ENCODE assay signal across 11 cellular contexts in genomic region chr19:16654621-16655020, GRCh38. TPM values are rescaled to one million over a fixed set of nuclear protein-coding genes. Genes with fewer than 3 reads are reported as not detected.
A peak's percentile ranks its signal among the peaks of the same experiment; 100 is the strongest.
DNase-seq lines count a peak whose midpoint lies in the region; ATAC-seq and TF ChIP-seq lines count a peak whose summit lies in the region.
"Had no signal": no experiment of that assay in that cellular context is flagged by ENCODE, and none has a peak within 500 bp of the region (broad histone marks: within the 10 kb centered on the region; RNA-seq: fewer than 3 reads in every experiment).

No MANE protein-coding gene starts in this region.

- DNase-seq in A673 (ENCODE audit: low spot score) (peak; percentile 58), DMS 273 (lab: John Stamatoyannopoulos, UW; ENCODE audit: unreplicated experiment) (peak; percentile 84), esophagus squamous epithelium (lab: John Stamatoyannopoulos, UW) (no peak), OCI-M2 (lab: John Stamatoyannopoulos, UW; ENCODE audit: unreplicated experiment) (no peak), OCI-M1 (lab: John Stamatoyannopoulos, UW) (no peak)
- DNase-seq: CD4-positive, alpha-beta memory T cell; NCI-H1436; NCI-H2081 treated with DMSO at 0.1 percent for 48 hours; Peyer's patch had no signal

- H3K27ac ChIP-seq in A673 (ENCODE audit: low read depth, low read length, poor library complexity, severe bottlenecking) (no peak overlapping the region), VCaP (peak overlapping the region; percentile 94), esophagus squamous epithelium (peak overlapping the region in 3 of 4 donors; percentile 4 to 43 (median 40))
- H3K27ac ChIP-seq: Peyer's patch had no signal

- peaks cover 68% of the 10 kb centered on the region for H3K36me3 ChIP-seq in A673 (ENCODE audit: insufficient read depth, low read length, poor library complexity, severe bottlenecking)
- H3K36me3 ChIP-seq in esophagus squamous epithelium, result peaks cover 26 to 90% (median 45%) of the 10 kb centered on the region in 3 donors

- no peak for TF ChIP-seq CTCF in A673 (conservative IDR thresholded peaks at IDR 0.05; ENCODE audit: low read depth, low read length)
- TF ChIP-seq CTCF in VCaP (conservative IDR thresholded peaks at IDR 0.05), result no peak
- no peak for TF ChIP-seq CTCF in esophagus squamous epithelium (IDR thresholded peaks at IDR 0.05)

- H3K27me3 ChIP-seq in A673 (replicated peaks; ENCODE audit: insufficient read depth, low read depth, low read length, poor library complexity) (no peaks in the 10 kb centered on the region), esophagus squamous epithelium (no peaks in the 10 kb centered on the region)
- H3K27me3 ChIP-seq: Peyer's patch had no signal

- WGBS in esophagus squamous epithelium, 2 donors, result 74 to 85% methylated on average over 2 to 3 of the region's 3 CpGs

- intact Hi-C loops in A673 (cut with micrococcal nuclease; ENCODE audit: unreplicated experiment) (no loop called here), esophagus squamous epithelium (cut with DNase I) (no loop called here)

- CTCF ChIA-PET in A673 (lab: Charles Lee), result no interaction called here

- H3K4me1 ChIP-seq in A673 (ENCODE audit: insufficient read depth, low read length, poor library complexity, severe bottlenecking) (peaks cover 7% of the 10 kb centered on the region), esophagus squamous epithelium (peaks cover 10 to 64% (median 15%) of the 10 kb centered on the region in 3 donors)

- no peak for TF ChIP-seq POLR2A in esophagus squamous epithelium (IDR thresholded peaks at IDR 0.05)

- POLR2A ChIA-PET in A673 (lab: Charles Lee; ENCODE audit: low non-redundant PET), result no interaction called here

- no peaks in the 10 kb centered on the region for H3K9me3 ChIP-seq in A673 (ENCODE audit: low read depth, low read length, poor library complexity, severe bottlenecking)
- H3K9me3 ChIP-seq in esophagus squamous epithelium, result no peaks in the 10 kb centered on the region
- H3K9me3 ChIP-seq: Peyer's patch had no signal

- ATAC-seq in HG03108 (IDR thresholded peaks at IDR 0.05; ENCODE audit: unreplicated experiment), result no peak

- H3K4me3 ChIP-seq in A673 (ENCODE audit: low read depth, low read length, poor library complexity, severe bottlenecking) (no peak overlapping the region), esophagus squamous epithelium (no peak overlapping the region)
- H3K4me3 ChIP-seq: Peyer's patch had no signal

- no TSS peak for BruUV-seq in A673 (replicated peaks; lab: Mats Ljungman, UMichigan)

RNA-seq across cellular contexts. Expression of gene SMIM7, which starts 5.3 kb away (rescaled TPM):
- 67.0 and 82.7 TPM in 2 replicates for total RNA-seq in A673 (2021)
- total RNA-seq in esophagus squamous epithelium, result 10 to 100 TPM; 54.0 to 89.5 (median 66.3) TPM

RNA-seq across cellular contexts. Expression of gene TMEM38A, which starts 6.3 kb away (rescaled TPM):
- total RNA-seq in A673 (2021), result 8.3 and 8.6 TPM in 2 replicates
- 1 to 10 TPM; 2.0 to 5.6 (median 2.7) TPM for total RNA-seq in esophagus squamous epithelium

RNA-seq across cellular contexts. Expression of gene MED26, which starts 26.6 kb away (rescaled TPM):
- total RNA-seq in A673 (2021), result 13.4 and 15.6 TPM in 2 replicates
- 1 to 10 TPM; 5.1 to 9.9 (median 8.4) TPM for total RNA-seq in esophagus squamous epithelium

Comparison
In these comparisons a context has a peak if more than half of its experiments do, and no peak if none do; other contexts are left out.
1. DNase-seq: peak in A673 (single experiment) and DMS 273 (single experiment); none in esophagus squamous epithelium (single experiment), OCI-M2 (single experiment) and OCI-M1 (single experiment).